Comparison of ENCODE assay signal across 1 cellular context in genomic region chr13:20128459-20128927, GRCh38.
A peak's percentile ranks its signal among the peaks of the same experiment; 100 is the strongest.
TF ChIP-seq lines count a peak whose summit lies in the region.

No MANE protein-coding gene starts in this region.

TF ChIP-seq in HepG2, 621 proteins besides CTCF, POLR2A, EP300 and RAD21 (continued from another document):
- TF ChIP-seq, protein P1, sequence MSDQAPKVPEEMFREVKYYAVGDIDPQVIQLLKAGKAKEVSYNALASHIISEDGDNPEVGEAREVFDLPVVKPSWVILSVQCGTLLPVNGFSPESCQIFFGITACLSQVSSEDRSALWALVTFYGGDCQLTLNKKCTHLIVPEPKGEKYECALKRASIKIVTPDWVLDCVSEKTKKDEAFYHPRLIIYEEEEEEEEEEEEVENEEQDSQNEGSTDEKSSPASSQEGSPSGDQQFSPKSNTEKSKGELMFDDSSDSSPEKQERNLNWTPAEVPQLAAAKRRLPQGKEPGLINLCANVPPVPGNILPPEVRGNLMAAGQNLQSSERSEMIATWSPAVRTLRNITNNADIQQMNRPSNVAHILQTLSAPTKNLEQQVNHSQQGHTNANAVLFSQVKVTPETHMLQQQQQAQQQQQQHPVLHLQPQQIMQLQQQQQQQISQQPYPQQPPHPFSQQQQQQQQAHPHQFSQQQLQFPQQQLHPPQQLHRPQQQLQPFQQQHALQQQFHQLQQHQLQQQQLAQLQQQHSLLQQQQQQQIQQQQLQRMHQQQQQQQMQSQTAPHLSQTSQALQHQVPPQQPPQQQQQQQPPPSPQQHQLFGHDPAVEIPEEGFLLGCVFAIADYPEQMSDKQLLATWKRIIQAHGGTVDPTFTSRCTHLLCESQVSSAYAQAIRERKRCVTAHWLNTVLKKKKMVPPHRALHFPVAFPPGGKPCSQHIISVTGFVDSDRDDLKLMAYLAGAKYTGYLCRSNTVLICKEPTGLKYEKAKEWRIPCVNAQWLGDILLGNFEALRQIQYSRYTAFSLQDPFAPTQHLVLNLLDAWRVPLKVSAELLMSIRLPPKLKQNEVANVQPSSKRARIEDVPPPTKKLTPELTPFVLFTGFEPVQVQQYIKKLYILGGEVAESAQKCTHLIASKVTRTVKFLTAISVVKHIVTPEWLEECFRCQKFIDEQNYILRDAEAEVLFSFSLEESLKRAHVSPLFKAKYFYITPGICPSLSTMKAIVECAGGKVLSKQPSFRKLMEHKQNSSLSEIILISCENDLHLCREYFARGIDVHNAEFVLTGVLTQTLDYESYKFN (CRISPR knock-in tag; conservative IDR thresholded peaks at IDR 0.05): no peak
- TF ChIP-seq TAF15 (IDR thresholded peaks at IDR 0.05; ENCODE audit: low read depth, low read length, poor library complexity, severe bottlenecking) (no peak), IKZF4 (CRISPR knock-in tag; IDR thresholded peaks at IDR 0.05; ENCODE audit: borderline replicate concordance, low read depth, not compliant biosample characterization) (no peak), ZNF296 (CRISPR knock-in tag; conservative IDR thresholded peaks at IDR 0.05) (no peak), ZNF350 (CRISPR knock-in tag; IDR thresholded peaks at IDR 0.05; ENCODE audit: borderline replicate concordance, low read depth) (0 out of 2 replicates have a peak, but pooled peaks have one; percentile 6), ZMYM2 (CRISPR knock-in tag; IDR thresholded peaks at IDR 0.05) (0 out of 2 replicates have a peak, but pooled peaks have one; percentile 15), ATF7-NPFF (CRISPR knock-in tag; IDR thresholded peaks at IDR 0.05; ENCODE audit: low read depth) (no peak)
- TF ChIP-seq, protein P2, sequence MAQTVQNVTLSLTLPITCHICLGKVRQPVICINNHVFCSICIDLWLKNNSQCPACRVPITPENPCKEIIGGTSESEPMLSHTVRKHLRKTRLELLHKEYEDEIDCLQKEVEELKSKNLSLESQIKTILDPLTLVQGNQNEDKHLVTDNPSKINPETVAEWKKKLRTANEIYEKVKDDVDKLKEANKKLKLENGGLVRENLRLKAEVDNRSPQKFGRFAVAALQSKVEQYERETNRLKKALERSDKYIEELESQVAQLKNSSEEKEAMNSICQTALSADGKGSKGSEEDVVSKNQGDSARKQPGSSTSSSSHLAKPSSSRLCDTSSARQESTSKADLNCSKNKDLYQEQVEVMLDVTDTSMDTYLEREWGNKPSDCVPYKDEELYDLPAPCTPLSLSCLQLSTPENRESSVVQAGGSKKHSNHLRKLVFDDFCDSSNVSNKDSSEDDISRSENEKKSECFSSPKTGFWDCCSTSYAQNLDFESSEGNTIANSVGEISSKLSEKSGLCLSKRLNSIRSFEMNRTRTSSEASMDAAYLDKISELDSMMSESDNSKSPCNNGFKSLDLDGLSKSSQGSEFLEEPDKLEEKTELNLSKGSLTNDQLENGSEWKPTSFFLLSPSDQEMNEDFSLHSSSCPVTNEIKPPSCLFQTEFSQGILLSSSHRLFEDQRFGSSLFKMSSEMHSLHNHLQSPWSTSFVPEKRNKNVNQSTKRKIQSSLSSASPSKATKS (CRISPR knock-in tag; IDR thresholded peaks at IDR 0.05): no peak
